Comparison of ENCODE assay signal across 8 cellular contexts in the genomic region with DNA sequence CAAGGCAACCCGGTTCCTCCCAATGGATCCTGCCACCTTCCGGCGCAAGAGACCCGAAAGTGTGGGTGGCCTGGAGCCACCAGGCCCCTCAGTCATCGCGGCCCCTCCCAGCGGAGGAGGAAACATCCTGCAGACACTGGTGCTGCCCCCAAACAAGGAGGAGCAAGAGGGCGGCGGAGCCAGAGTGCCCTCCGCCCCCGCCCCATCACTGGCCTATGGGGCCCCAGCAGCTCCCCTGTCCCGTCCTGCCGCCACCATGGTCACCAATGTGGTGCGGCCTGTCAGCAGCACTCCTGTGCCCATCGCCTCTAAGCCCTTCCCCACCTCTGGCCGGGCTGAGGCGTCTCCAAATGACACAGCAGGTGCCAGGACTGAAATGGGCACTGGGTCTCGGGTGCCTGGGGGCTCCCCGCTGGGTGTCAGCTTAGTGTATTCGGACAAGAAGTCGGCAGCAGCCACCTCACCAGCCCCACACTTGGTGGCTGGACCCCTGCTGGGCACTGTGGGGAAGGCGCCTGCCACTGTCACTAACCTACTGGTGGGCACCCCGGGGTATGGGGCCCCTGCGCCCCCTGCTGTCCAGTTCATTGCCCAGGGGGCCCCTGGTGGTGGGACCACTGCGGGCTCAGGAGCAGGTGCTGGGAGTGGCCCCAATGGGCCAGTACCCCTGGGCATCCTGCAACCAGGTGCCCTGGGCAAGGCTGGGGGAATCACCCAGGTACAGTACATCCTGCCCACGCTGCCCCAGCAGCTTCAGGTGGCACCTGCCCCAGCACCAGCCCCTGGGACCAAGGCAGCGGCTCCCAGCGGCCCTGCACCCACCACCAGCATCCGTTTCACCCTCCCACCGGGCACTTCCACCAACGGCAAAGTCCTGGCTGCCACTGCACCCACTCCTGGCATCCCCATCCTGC. TPM values are rescaled to one million over a fixed set of nuclear protein-coding genes. Genes with fewer than 3 reads are reported as not detected.
DNase-seq lines count a peak whose midpoint lies in the region; ATAC-seq and TF ChIP-seq lines count a peak whose summit lies in the region.

No MANE protein-coding gene starts in this region.

- H3F3A ChIP-seq in PC-3 (ENCODE audit: low read length, unreplicated experiment): no peaks in the 10 kb centered on the region

- no peak overlapping the region for H3K4me3 Mint-ChIP-seq in activated CD8-positive, alpha-beta T cell treated with anti-CD3 and anti-CD28 coated beads for 36 hours

- TF ChIP-seq CTCF in C4-2B (conservative IDR thresholded peaks at IDR 0.05): no peak; the same call in 1 of the 2 replicates
- peak; percentile 63 for TF ChIP-seq CTCF in activated CD8-positive, alpha-beta T cell treated with anti-CD3 and anti-CD28 coated beads for 36 hours (IDR thresholded peaks at IDR 0.05)
- peak; percentile 42 for TF ChIP-seq CTCF in fibroblast of pulmonary artery (IDR thresholded peaks at IDR 0.05; ENCODE audit: low read length, missing control alignments)
- TF ChIP-seq CTCF in PC-3 (conservative IDR thresholded peaks at IDR 0.05; ENCODE audit: low read depth, low read length): no peak

- intact Hi-C loops in activated CD8-positive, alpha-beta T cell treated with anti-CD3 and anti-CD28 coated beads for 36 hours (cut with micrococcal nuclease): no loop called here
- intact Hi-C loops in PC-3 (cut with micrococcal nuclease): no loop called here

- POLR2A ChIA-PET in activated CD8-positive, alpha-beta T cell treated with anti-CD3 and anti-CD28 coated beads for 36 hours (lab: Charles Lee): interaction anchor here (1.9 kb wide), 1 partner anchor 180 kb away, joined by 4 read pairs; no protein-coding TSS in a partner anchor
- POLR2A ChIA-PET in HEK293T (lab: Yijun Ruan, JAX) (interaction anchor here (0.9 kb wide), 1 partner anchor 11 kb away, joined by 3 read pairs; no protein-coding TSS in a partner anchor), PC-3 (lab: Charles Lee; ENCODE audit: unreplicated experiment) (no interaction called here)

- no peak overlapping the region for H3K4me3 ChIP-seq in fibroblast of pulmonary artery (replicated peaks; ENCODE audit: low read depth, low read length)
- H3K4me3 ChIP-seq in PC-3 (ENCODE audit: low read length): no peak overlapping the region

- H3K79me2 ChIP-seq in PC-3 (ENCODE audit: low read length): no peaks in the 10 kb centered on the region

- H3K4me1 Mint-ChIP-seq in activated CD8-positive, alpha-beta T cell treated with anti-CD3 and anti-CD28 coated beads for 36 hours (ENCODE audit: low read depth): peaks cover 8% of the 10 kb centered on the region

- H3K27ac Mint-ChIP-seq in activated CD8-positive, alpha-beta T cell treated with anti-CD3 and anti-CD28 coated beads for 36 hours: no peak overlapping the region

- H4K20me1 ChIP-seq in PC-3 (ENCODE audit: low read length): no peaks in the 10 kb centered on the region

- no peaks in the 10 kb centered on the region for H3K9me3 ChIP-seq in PC-3 (ENCODE audit: low read length)

- H2AFZ ChIP-seq in PC-3 (ENCODE audit: low read length): no peak overlapping the region

- peak; percentile 87 for ATAC-seq in activated CD8-positive, alpha-beta T cell treated with anti-CD3 and anti-CD28 coated beads for 36 hours
- ATAC-seq in GM19455 (IDR thresholded peaks at IDR 0.05; ENCODE audit: unreplicated experiment) (no peak), PC-3 (no peak)

- H3K27me3 Mint-ChIP-seq in activated CD8-positive, alpha-beta T cell treated with anti-CD3 and anti-CD28 coated beads for 36 hours: no peaks in the 10 kb centered on the region

- CTCF ChIA-PET in activated CD8-positive, alpha-beta T cell treated with anti-CD3 and anti-CD28 coated beads for 36 hours (lab: Charles Lee): interaction anchor here (0.5 to 1.0 kb wide), 4 partner anchors 39 to 57 kb away, joined by 3 read pairs; a partner anchor contains a TSS
- CTCF ChIA-PET in HEK293T (lab: Yijun Ruan, JAX): no interaction called here
- CTCF ChIA-PET in PC-3 (lab: Charles Lee): no interaction called here

- H3K9me2 ChIP-seq in PC-3 (replicated peaks; ENCODE audit: low read length): no peaks in the 10 kb centered on the region

- H3K27me3 ChIP-seq in PC-3 (ENCODE audit: low read length): no peaks in the 10 kb centered on the region

- DNase-seq in HUDEP-2 (lab: John Stamatoyannopoulos, UW; ENCODE audit: unreplicated experiment in 76 of 76): peak in 60 of 76 experiments; percentile 21 to 76 (median 58)
- peak; percentile 77 for DNase-seq in activated CD8-positive, alpha-beta T cell treated with anti-CD3 and anti-CD28 coated beads for 36 hours
- DNase-seq in fibroblast of pulmonary artery (ENCODE audit: low read depth): no peak
- DNase-seq in stimulated activated CD4-positive, alpha-beta T cell treated with anti-CD3 and anti-CD28 coated beads, TNF-alpha, amount 100 ng/mL, for 4 hours (ENCODE audit: low read depth in 3 of 3): peak in 2 of 3 experiments; percentile 35 to 47
- no peak for DNase-seq in HEK293T (ENCODE audit: extremely low spot score)
- no peak for DNase-seq in PC-3

- no peaks in the 10 kb centered on the region for H3K4me1 ChIP-seq in PC-3 (ENCODE audit: insufficient read depth, low read length)

- peaks cover 19% of the 10 kb centered on the region for H3K36me3 Mint-ChIP-seq in activated CD8-positive, alpha-beta T cell treated with anti-CD3 and anti-CD28 coated beads for 36 hours (ENCODE audit: low read depth)

- H3K36me3 ChIP-seq in PC-3 (ENCODE audit: low read depth, low read length): no peaks in the 10 kb centered on the region

- H3K9ac ChIP-seq in PC-3 (ENCODE audit: low read length): no peak overlapping the region

- H3K4me2 ChIP-seq in PC-3 (ENCODE audit: low read length): no peak overlapping the region

- H3K9me3 Mint-ChIP-seq in activated CD8-positive, alpha-beta T cell treated with anti-CD3 and anti-CD28 coated beads for 36 hours: no peaks in the 10 kb centered on the region

- H3K27ac ChIP-seq in C4-2B (0 out of 2 replicates have a peak overlapping the region, but pooled peaks have one; percentile 13), PC-3 (ENCODE audit: low read length) (no peak overlapping the region)

- BruUV-seq in PC-3 (replicated peaks; lab: Mats Ljungman, UMichigan): no TSS peak

TF ChIP-seq in HEK293T, 16 proteins besides CTCF, POLR2A, EP300 and RAD21:
- TF ChIP-seq ARNT (IDR thresholded peaks at IDR 0.05): no peak
- no peak for TF ChIP-seq LEF1 (IDR thresholded peaks at IDR 0.05; ENCODE audit: borderline replicate concordance)
TF ChIP-seq in HEK293T: peak in this region for 0.

RNA-seq across cellular contexts. Expression of a gene that starts 11.2 kb away (rescaled TPM):
- under 1 TPM; 0.38 to 0.49 TPM for total RNA-seq in activated CD8-positive, alpha-beta T cell treated with anti-CD3 and anti-CD28 coated beads for 36 hours
- not detected in 2 replicates for total RNA-seq in PC-3 (2014; rRNA removed)

RNA-seq across cellular contexts. Expression of a gene that starts 11.6 kb away (rescaled TPM):
- 10 to 100 TPM; 39.1 to 42.4 TPM for total RNA-seq in activated CD8-positive, alpha-beta T cell treated with anti-CD3 and anti-CD28 coated beads for 36 hours
- not detected in 2 replicates for total RNA-seq in PC-3 (2014; rRNA removed)

RNA-seq across cellular contexts. Expression of a gene that starts 21.7 kb away (rescaled TPM):
- total RNA-seq in activated CD8-positive, alpha-beta T cell treated with anti-CD3 and anti-CD28 coated beads for 36 hours: 10 to 100 TPM; 60.7 to 65.6 TPM
- 9.8 and 21.4 TPM in 2 replicates for total RNA-seq in PC-3 (2014; rRNA removed)

RNA-seq across cellular contexts. Expression of a gene that starts 22.3 kb away (rescaled TPM):
- 1 to 10 TPM; 3.0 to 3.2 TPM for total RNA-seq in activated CD8-positive, alpha-beta T cell treated with anti-CD3 and anti-CD28 coated beads for 36 hours
- total RNA-seq in PC-3 (2014; rRNA removed): 0.29 and 0.69 TPM in 2 replicates

RNA-seq across cellular contexts. Expression of a gene that starts 34.7 kb away (rescaled TPM):
- total RNA-seq in activated CD8-positive, alpha-beta T cell treated with anti-CD3 and anti-CD28 coated beads for 36 hours: 1 to 10 TPM; 7.0 to 8.0 TPM
- total RNA-seq in PC-3 (2014; rRNA removed): 7.7 and 12.2 TPM in 2 replicates

Comparison
In these comparisons a context has a peak if more than half of its experiments do, and no peak if none do; other contexts are left out.
1. CTCF ChIP-seq: peak in activated CD8-positive, alpha-beta T cell treated with anti-CD3 and anti-CD28 coated beads for 36 hours (single experiment) and fibroblast of pulmonary artery (single experiment); none in C4-2B (single experiment) and PC-3 (single experiment).
2. DNase-seq: peak in HUDEP-2 (60 of 76), activated CD8-positive, alpha-beta T cell treated with anti-CD3 and anti-CD28 coated beads for 36 hours (single experiment) and stimulated activated CD4-positive, alpha-beta T cell treated with anti-CD3 and anti-CD28 coated beads, TNF-alpha, amount 100 ng/mL, for 4 hours (2 of 3); none in fibroblast of pulmonary artery (single experiment), HEK293T (single experiment) and PC-3 (single experiment).
3. RNA of a gene that starts 11.6 kb away (total RNA-seq): 39.1 to 42.4 TPM in activated CD8-positive, alpha-beta T cell treated with anti-CD3 and anti-CD28 coated beads for 36 hours; not detected in PC-3; every median in the first group is over 10 times any median in the second.